ENCODE assay signal across 1 cellular context in the genomic region with DNA sequence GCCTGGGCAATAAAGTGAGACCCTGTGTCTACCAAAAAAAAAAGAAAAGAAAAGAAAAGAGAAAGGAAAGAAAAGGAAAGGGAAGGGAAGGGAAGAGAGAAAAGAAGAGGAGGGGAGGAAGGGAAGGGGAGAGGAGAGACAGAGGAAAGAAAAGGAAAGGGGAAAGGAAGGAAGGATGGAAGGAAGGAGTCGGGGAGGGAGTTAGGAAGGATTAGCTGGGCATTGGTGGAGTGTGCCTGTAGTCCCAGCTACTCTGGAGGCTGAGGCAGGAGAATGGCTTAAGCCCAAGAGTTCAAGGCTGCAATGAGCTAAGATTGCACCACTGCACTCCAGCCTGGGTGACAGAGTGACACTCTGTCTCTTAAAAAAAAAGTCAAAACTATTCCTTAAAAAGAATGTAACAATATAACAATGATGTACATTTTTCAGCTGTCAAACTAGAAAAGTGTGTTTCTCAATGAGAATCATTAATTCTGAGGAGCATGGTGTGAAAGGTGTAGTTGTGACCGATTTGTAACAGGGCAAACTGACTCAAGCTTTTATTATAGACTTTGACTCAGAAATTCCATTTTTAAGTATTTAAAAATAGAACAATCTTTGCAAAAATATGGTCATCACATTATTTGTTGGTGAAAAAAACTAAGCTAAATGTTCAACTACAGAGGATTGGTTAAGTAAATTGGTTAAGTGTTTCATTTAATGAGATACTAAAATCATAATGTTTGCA.
TF ChIP-seq lines count a peak whose summit lies in the region.

No MANE protein-coding gene starts in this region.

TF ChIP-seq in A549, 52 proteins besides CTCF, POLR2A, EP300 and RAD21 (continued from another document):
- TF ChIP-seq, protein P1, sequence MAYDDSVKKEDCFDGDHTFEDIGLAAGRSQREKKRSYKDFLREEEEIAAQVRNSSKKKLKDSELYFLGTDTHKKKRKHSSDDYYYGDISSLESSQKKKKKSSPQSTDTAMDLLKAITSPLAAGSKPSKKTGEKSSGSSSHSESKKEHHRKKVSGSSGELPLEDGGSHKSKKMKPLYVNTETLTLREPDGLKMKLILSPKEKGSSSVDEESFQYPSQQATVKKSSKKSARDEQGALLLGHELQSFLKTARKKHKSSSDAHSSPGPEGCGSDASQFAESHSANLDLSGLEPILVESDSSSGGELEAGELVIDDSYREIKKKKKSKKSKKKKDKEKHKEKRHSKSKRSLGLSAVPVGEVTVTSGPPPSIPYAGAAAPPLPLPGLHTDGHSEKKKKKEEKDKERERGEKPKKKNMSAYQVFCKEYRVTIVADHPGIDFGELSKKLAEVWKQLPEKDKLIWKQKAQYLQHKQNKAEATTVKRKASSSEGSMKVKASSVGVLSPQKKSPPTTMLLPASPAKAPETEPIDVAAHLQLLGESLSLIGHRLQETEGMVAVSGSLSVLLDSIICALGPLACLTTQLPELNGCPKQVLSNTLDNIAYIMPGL (CRISPR knock-in tag; IDR thresholded peaks at IDR 0.05; ENCODE audit: borderline replicate concordance), result no peak
- TF ChIP-seq GATA3 (IDR thresholded peaks at IDR 0.05; ENCODE audit: borderline replicate concordance) (no peak), RCOR1 (IDR thresholded peaks at IDR 0.05; ENCODE audit: low read depth, low read length) (no peak), TP53 (CRISPR knock-in tag; IDR thresholded peaks at IDR 0.05) (no peak), MYC (IDR thresholded peaks at IDR 0.05; ENCODE audit: borderline replicate concordance, low read length) (no peak), HEYL (CRISPR knock-in tag; IDR thresholded peaks at IDR 0.05) (no peak), FOSB (CRISPR knock-in tag; IDR thresholded peaks at IDR 0.05) (no peak), NFE2L2 (conservative IDR thresholded peaks at IDR 0.05; ENCODE audit: low read length) (no peak), SREBF2 (IDR thresholded peaks at IDR 0.05) (no peak), KDM1A (IDR thresholded peaks at IDR 0.05; ENCODE audit: low read depth) (no peak), FOXS1 (CRISPR knock-in tag; IDR thresholded peaks at IDR 0.05) (no peak), HOXB5 (CRISPR knock-in tag; IDR thresholded peaks at IDR 0.05) (no peak)
- TF ChIP-seq, protein P2, sequence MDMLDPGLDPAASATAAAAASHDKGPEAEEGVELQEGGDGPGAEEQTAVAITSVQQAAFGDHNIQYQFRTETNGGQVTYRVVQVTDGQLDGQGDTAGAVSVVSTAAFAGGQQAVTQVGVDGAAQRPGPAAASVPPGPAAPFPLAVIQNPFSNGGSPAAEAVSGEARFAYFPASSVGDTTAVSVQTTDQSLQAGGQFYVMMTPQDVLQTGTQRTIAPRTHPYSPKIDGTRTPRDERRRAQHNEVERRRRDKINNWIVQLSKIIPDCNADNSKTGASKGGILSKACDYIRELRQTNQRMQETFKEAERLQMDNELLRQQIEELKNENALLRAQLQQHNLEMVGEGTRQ (IDR thresholded peaks at IDR 0.05), result no peak
